ENCODE assay signal across 1 cellular context in genomic region chr12:76348079-76348901, GRCh38.
TF ChIP-seq lines count a peak whose summit lies in the region.

BBS10 (minus strand) TSS chr12:76348415; CDS start chr12:76348358, 57 bp downstream.

TF ChIP-seq in H1, 55 proteins besides CTCF, POLR2A, EP300 and RAD21 (continued from another document):
- TF ChIP-seq ATF3 (IDR thresholded peaks at IDR 0.05; ENCODE audit: insufficient read depth, low read depth, low read length), result no peak
- no peak for TF ChIP-seq EZH2 (IDR thresholded peaks at IDR 0.05; ENCODE audit: low read depth, low read length, severe bottlenecking)
- TF ChIP-seq E2F6 (IDR thresholded peaks at IDR 0.05), result peak; percentile 81
- 0 out of 2 replicates have a peak, but pooled peaks have one; percentile 72 for TF ChIP-seq RBBP5 (IDR thresholded peaks at IDR 0.05; ENCODE audit: borderline replicate concordance, low read depth, low read length)
- TF ChIP-seq JUN (IDR thresholded peaks at IDR 0.05; ENCODE audit: low read depth, low read length), result no peak
- no peak for TF ChIP-seq FOSL1 (IDR thresholded peaks at IDR 0.05; ENCODE audit: insufficient read depth, low read depth, low read length)
- TF ChIP-seq TCF12 (IDR thresholded peaks at IDR 0.05; ENCODE audit: low read depth, low read length), result no peak
- peak; percentile 92 for TF ChIP-seq ASH2L (IDR thresholded peaks at IDR 0.05; ENCODE audit: low read length)
- TF ChIP-seq MAX (IDR thresholded peaks at IDR 0.05), result peak; percentile 79
- no peak for TF ChIP-seq POU5F1 (IDR thresholded peaks at IDR 0.05; ENCODE audit: low read depth, low read length)
- no peak for TF ChIP-seq NANOG (IDR thresholded peaks at IDR 0.05; ENCODE audit: insufficient read depth, low read depth, low read length, poor library complexity, severe bottlenecking)
- TF ChIP-seq SRF (IDR thresholded peaks at IDR 0.05; ENCODE audit: low read depth, low read length), result no peak
- TF ChIP-seq SP4 (IDR thresholded peaks at IDR 0.05; ENCODE audit: low read length), result no peak
- TF ChIP-seq CBX5 (IDR thresholded peaks at IDR 0.05; ENCODE audit: low read depth, low read length), result no peak
- TF ChIP-seq CHD7 (IDR thresholded peaks at IDR 0.05; ENCODE audit: insufficient replicate concordance, low read length), result no peak
- peak; percentile 69 for TF ChIP-seq POLR2AphosphoS5 (IDR thresholded peaks at IDR 0.05; ENCODE audit: low read depth, low read length)
- 0 out of 2 replicates have a peak, but pooled peaks have one; percentile 41 for TF ChIP-seq CREB1 (IDR thresholded peaks at IDR 0.05)
- TF ChIP-seq NRF1 (IDR thresholded peaks at IDR 0.05; ENCODE audit: low read depth, low read length), result no peak
- TF ChIP-seq KDM1A (IDR thresholded peaks at IDR 0.05; ENCODE audit: borderline replicate concordance, low read length), result no peak
- peak; percentile 82 for TF ChIP-seq TAF1 (IDR thresholded peaks at IDR 0.05; ENCODE audit: low read depth, low read length)
- TF ChIP-seq SAP30 (IDR thresholded peaks at IDR 0.05; ENCODE audit: insufficient read depth, insufficient replicate concordance, low read length), result no peak
- peak; percentile 67 for TF ChIP-seq KDM4A (IDR thresholded peaks at IDR 0.05; ENCODE audit: low read depth, low read length, severe bottlenecking)
- peak in 1 of 2 experiments; percentile 57; a peak in 1 of 4 replicates for TF ChIP-seq SIN3A (conservative IDR thresholded peaks at IDR 0.05 in 1 of 2, IDR thresholded peaks at IDR 0.05 in 1 of 2; ENCODE audit: low read depth in 1 of 2, low read length in 2 of 2)
- no peak for TF ChIP-seq ATF2 (IDR thresholded peaks at IDR 0.05; ENCODE audit: low read length)
- TF ChIP-seq TAF7 (optimal IDR thresholded peaks at IDR 0.05; ENCODE audit: borderline replicate concordance, low read depth, low read length), result no peak
- 0 out of 2 replicates have a peak, but pooled peaks have one; percentile 1 for TF ChIP-seq MAFK (IDR thresholded peaks at IDR 0.05; ENCODE audit: low read depth, low read length)
- 0 out of 2 replicates have a peak, but pooled peaks have one; percentile 42 for TF ChIP-seq GTF2F1 (IDR thresholded peaks at IDR 0.05; ENCODE audit: borderline replicate concordance, low read depth, low read length)
- TF ChIP-seq GABPA (IDR thresholded peaks at IDR 0.05; ENCODE audit: borderline replicate concordance, insufficient read depth, low read length), result peak; percentile 93
- TF ChIP-seq USF2 (IDR thresholded peaks at IDR 0.05; ENCODE audit: low read length), result no peak
- no peak for TF ChIP-seq CBX8 (IDR thresholded peaks at IDR 0.05; ENCODE audit: borderline replicate concordance, low read depth, low read length)
- TF ChIP-seq PHF8 (conservative IDR thresholded peaks at IDR 0.05; ENCODE audit: low read depth, low read length), result peak; percentile 93
- TF ChIP-seq RNF2 (IDR thresholded peaks at IDR 0.05; ENCODE audit: borderline replicate concordance, low read depth, low read length, missing control alignments, poor library complexity, severe bottlenecking), result no peak
- TF ChIP-seq CHD1 (IDR thresholded peaks at IDR 0.05; ENCODE audit: low read depth, low read length), result no peak
- TF ChIP-seq KDM5A (IDR thresholded peaks at IDR 0.05; ENCODE audit: low read length), result peak; percentile 82; the same call in 1 of the 2 replicates
- TF ChIP-seq HDAC6 (IDR thresholded peaks at IDR 0.05; ENCODE audit: low read depth, low read length), result no peak
- no peak for TF ChIP-seq CTBP2 (IDR thresholded peaks at IDR 0.05; ENCODE audit: borderline replicate concordance, insufficient read depth, insufficient read length, low read length)
- no peak for TF ChIP-seq JUND (IDR thresholded peaks at IDR 0.05; ENCODE audit: low read length)
- TF ChIP-seq TEAD4 (IDR thresholded peaks at IDR 0.05; ENCODE audit: low read depth, low read length), result no peak
- no peak for TF ChIP-seq SIX5 (IDR thresholded peaks at IDR 0.05; ENCODE audit: low read depth, low read length)
- TF ChIP-seq BRCA1 (IDR thresholded peaks at IDR 0.05; ENCODE audit: low read depth, low read length), result no peak
- TF ChIP-seq YY1 (IDR thresholded peaks at IDR 0.05; ENCODE audit: low read depth, low read length), result peak; percentile 79
- TF ChIP-seq BACH1 (IDR thresholded peaks at IDR 0.05; ENCODE audit: low read length), result no peak; the same call in 1 of the 2 replicates
- TF ChIP-seq RFX5 (IDR thresholded peaks at IDR 0.05; ENCODE audit: borderline replicate concordance, low read depth, low read length), result no peak
- no peak for TF ChIP-seq HDAC2 (IDR thresholded peaks at IDR 0.05; ENCODE audit: borderline replicate concordance in 1 of 2, low read depth in 2 of 2, low read length in 2 of 2)
- TF ChIP-seq EGR1 (IDR thresholded peaks at IDR 0.05; ENCODE audit: borderline replicate concordance, low read depth, low read length), result no peak
- no peak for TF ChIP-seq BCL11A (IDR thresholded peaks at IDR 0.05; ENCODE audit: low read depth in 2 of 2, low read length in 2 of 2)
- TF ChIP-seq SIRT6 (IDR thresholded peaks at IDR 0.05; ENCODE audit: low read length), result no peak
- peak; percentile 85 for TF ChIP-seq TBP (IDR thresholded peaks at IDR 0.05; ENCODE audit: low read depth, low read length)
- TF ChIP-seq ZNF274 (IDR thresholded peaks at IDR 0.05; ENCODE audit: borderline replicate concordance, extremely low read depth, low read length), result no peak
- no peak for TF ChIP-seq RXRA (IDR thresholded peaks at IDR 0.05; ENCODE audit: insufficient read depth, low read depth, low read length)
- TF ChIP-seq CHD2 (IDR thresholded peaks at IDR 0.05; ENCODE audit: low read length), result peak; percentile 65
- TF ChIP-seq SUZ12 (IDR thresholded peaks at IDR 0.05; ENCODE audit: low read length), result no peak
- peak; percentile 50 for TF ChIP-seq SP2 (IDR thresholded peaks at IDR 0.05; ENCODE audit: low read length)
